Comparison of ENCODE assay signal across 8 cellular contexts in the genomic region with DNA sequence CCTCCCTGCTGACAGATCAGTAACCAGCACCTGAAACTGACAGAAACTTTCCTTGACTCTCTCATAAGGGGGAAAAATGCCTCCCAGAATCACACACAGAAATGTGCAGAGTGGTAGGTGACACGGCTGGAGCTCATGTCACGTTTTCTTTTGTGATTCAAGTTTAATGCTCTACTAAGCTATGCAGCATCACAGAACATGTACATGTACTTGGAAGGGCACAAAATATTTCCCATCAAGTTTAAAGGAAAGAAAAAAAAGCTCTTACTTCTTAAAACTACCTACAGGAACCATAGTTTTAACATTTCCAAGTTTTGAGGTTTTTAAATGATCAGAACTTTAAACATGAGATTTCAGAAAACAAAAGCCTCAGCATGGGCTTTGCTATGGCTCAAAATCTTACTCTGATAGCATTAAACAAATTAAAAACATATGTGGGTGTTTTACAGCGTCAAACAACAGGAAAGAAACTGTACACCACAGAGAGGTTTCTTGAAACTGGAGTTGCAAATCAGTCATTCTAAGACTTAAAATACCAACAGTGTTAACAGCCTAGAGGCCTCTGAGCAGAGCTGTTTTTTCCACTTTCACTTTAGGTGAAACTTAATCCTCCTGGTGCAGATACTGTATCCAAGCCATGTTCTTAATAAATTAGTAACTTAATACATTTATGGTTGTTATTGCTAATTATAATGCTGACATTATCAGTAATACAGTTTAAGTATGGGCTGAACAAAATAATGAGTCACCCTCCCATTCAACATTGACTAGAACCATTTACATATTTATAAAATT. TPM values are rescaled to one million over a fixed set of nuclear protein-coding genes. Genes with fewer than 3 reads are reported as not detected.
DNase-seq lines count a peak whose midpoint lies in the region; ATAC-seq and TF ChIP-seq lines count a peak whose summit lies in the region.

No MANE protein-coding gene starts in this region.

- no peaks in the 10 kb centered on the region for H3K27me3 ChIP-seq in Panc1 (ENCODE audit: control insufficient read depth, insufficient read depth, low read length)
- no peaks in the 10 kb centered on the region for H3K27me3 ChIP-seq in esophagus muscularis mucosa
- no peaks in the 10 kb centered on the region for H3K27me3 ChIP-seq in skeletal muscle satellite cell (ENCODE audit: control insufficient read depth, insufficient read depth, low read length)

- peaks cover 98% of the 10 kb centered on the region for H3K4me1 ChIP-seq in Panc1 (ENCODE audit: control insufficient read depth, insufficient read depth, low read length)
- H3K4me1 ChIP-seq in esophagus muscularis mucosa, result peaks cover 60 to 70% (median 64%) of the 10 kb centered on the region in 4 donors
- H3K4me1 ChIP-seq in skeletal muscle satellite cell (ENCODE audit: control insufficient read depth, insufficient read depth, low read length), result peaks cover 60% of the 10 kb centered on the region

- peak overlapping the region; percentile 74 for H3K4me3 Mint-ChIP-seq in activated naive CD4-positive, alpha-beta T cell treated with anti-CD3 and anti-CD28 coated beads, Interleukin-2, amount 10 ng/mL, durations not matched to agents 7 days and 5 days

- H3K4me1 Mint-ChIP-seq in activated naive CD4-positive, alpha-beta T cell treated with anti-CD3 and anti-CD28 coated beads, Interleukin-2, amount 10 ng/mL, durations not matched to agents 7 days and 5 days, result peaks cover 98% of the 10 kb centered on the region

- peak overlapping the region; percentile 69 for H3K4me2 ChIP-seq in skeletal muscle satellite cell (ENCODE audit: low read length)

- H3K27me3 Mint-ChIP-seq in activated naive CD4-positive, alpha-beta T cell treated with anti-CD3 and anti-CD28 coated beads, Interleukin-2, amount 10 ng/mL, durations not matched to agents 7 days and 5 days, result no peaks in the 10 kb centered on the region

- H3K9me3 ChIP-seq in Panc1 (ENCODE audit: control insufficient read depth, insufficient read depth, low read depth, low read length), result no peaks in the 10 kb centered on the region
- no peaks in the 10 kb centered on the region for H3K9me3 ChIP-seq in esophagus muscularis mucosa
- no peaks in the 10 kb centered on the region for H3K9me3 ChIP-seq in skeletal muscle satellite cell (replicated peaks; ENCODE audit: low read length)

- H3K9me3 Mint-ChIP-seq in activated naive CD4-positive, alpha-beta T cell treated with anti-CD3 and anti-CD28 coated beads, Interleukin-2, amount 10 ng/mL, durations not matched to agents 7 days and 5 days, result peaks cover 4% of the 10 kb centered on the region

- ATAC-seq in HG02763 (IDR thresholded peaks at IDR 0.05; ENCODE audit: unreplicated experiment) (peak; percentile 63), Panc1 (no peak)

- H3K36me3 ChIP-seq in Panc1 (ENCODE audit: control insufficient read depth, insufficient read depth, low read length), result no peaks in the 10 kb centered on the region; the same call in 1 of the 2 replicates
- H3K36me3 ChIP-seq in esophagus muscularis mucosa, result peaks cover 0 to 4% (median 0%) of the 10 kb centered on the region in 4 donors
- no peaks in the 10 kb centered on the region for H3K36me3 ChIP-seq in skeletal muscle satellite cell (ENCODE audit: insufficient read depth, low read length)

- H3K4me3 ChIP-seq in Panc1 (ENCODE audit: low read depth in 2 of 2, low read length in 2 of 2) (peak overlapping the region; percentile 2 to 6; a peak in 2 of 4 replicates), esophagus muscularis mucosa (no peak overlapping the region), skeletal muscle satellite cell (ENCODE audit: low read length) (peak overlapping the region; percentile 17)

- DNase-seq in activated naive CD4-positive, alpha-beta T cell treated with anti-CD3 and anti-CD28 coated beads, Interleukin-2, amount 10 ng/mL, durations not matched to agents 7 days and 5 days, result no peak
- DNase-seq in activated naive CD4-positive, alpha-beta T cell treated with Interleukin-2 at 50 U/mL for 16 hours, result no peak
- DNase-seq in Panc1 (ENCODE audit: low read depth, low spot score) (no peak), esophagus muscularis mucosa (ENCODE audit: extremely low spot score) (no peak), retina (no peak), NCI-H748 (lab: John Stamatoyannopoulos, UW; ENCODE audit: unreplicated experiment) (no peak)

- BruUV-seq in Panc1 (replicated peaks; lab: Mats Ljungman, UMichigan), result no TSS peak

- 42% methylated on average over 3 of the region's 3 CpGs for WGBS in esophagus muscularis mucosa

- H3K36me3 Mint-ChIP-seq in activated naive CD4-positive, alpha-beta T cell treated with anti-CD3 and anti-CD28 coated beads, Interleukin-2, amount 10 ng/mL, durations not matched to agents 7 days and 5 days, result peaks cover 82% of the 10 kb centered on the region

- peak overlapping the region; percentile 95 for H3K27ac ChIP-seq in Panc1 (ENCODE audit: low read length)
- peak overlapping the region; percentile 77 to 84 (median 82) for H3K27ac ChIP-seq in esophagus muscularis mucosa (replicated peaks in 1 of 4)

- in situ Hi-C loops in Panc1 (cut with HindIII; ENCODE audit: low pct_unique_long_range_greater_than_20kb, low sequenced_read_pairs), result no loop called here

- intact Hi-C loops in Panc1 (cut with micrococcal nuclease; ENCODE audit: unreplicated experiment) (no loop called here), esophagus muscularis mucosa (cut with DNase I) (no loop called here)

- TF ChIP-seq CTCF in Panc1 (IDR thresholded peaks at IDR 0.05), result no peak
- no peak for TF ChIP-seq CTCF in esophagus muscularis mucosa (IDR thresholded peaks at IDR 0.05)

- POLR2A ChIA-PET in Panc1 (lab: Charles Lee), result interaction anchor here (0.7 to 1.2 kb wide), 2 partner anchors 20 to 28 kb away, joined by 5 to 13 read pairs; no protein-coding TSS in a partner anchor

- CTCF ChIA-PET in activated naive CD4-positive, alpha-beta T cell treated with anti-CD3 and anti-CD28 coated beads, Interleukin-2, amount 10 ng/mL, durations not matched to agents 7 days and 5 days (lab: Charles Lee), result interaction anchor here (0.9 to 2.8 kb wide), 7 partner anchors 21 to 109 kb away, joined by 3 to 17 read pairs (median 4); no protein-coding TSS in a partner anchor
- CTCF ChIA-PET in Panc1 (lab: Charles Lee), result no interaction called here

- TF ChIP-seq POLR2A in esophagus muscularis mucosa (IDR thresholded peaks at IDR 0.05; ENCODE audit: low read depth), result no peak

- peak overlapping the region; percentile 100 for H3K27ac Mint-ChIP-seq in activated naive CD4-positive, alpha-beta T cell treated with anti-CD3 and anti-CD28 coated beads, Interleukin-2, amount 10 ng/mL, durations not matched to agents 7 days and 5 days

- H3K9ac ChIP-seq in skeletal muscle satellite cell (ENCODE audit: low read depth, low read length), result peak overlapping the region; percentile 78

- no peak for TF ChIP-seq EP300 in esophagus muscularis mucosa (IDR thresholded peaks at IDR 0.05)

RNA-seq across cellular contexts. Expression of gene MBP, which starts 30.1 kb away (rescaled TPM):
- 88.8 TPM for total RNA-seq in Panc1 (2021; ENCODE audit: unreplicated experiment)
- polyA plus RNA-seq in Panc1 (2012; ENCODE audit: insufficient read length), result 59.2 TPM
- 10 to 100 TPM; 21.9 to 31.3 (median 27.3) TPM for total RNA-seq in esophagus muscularis mucosa
- total RNA-seq in skeletal muscle satellite cell (2012; rRNA removed), result 3.1 and 6.8 TPM in 2 replicates

Comparison
In these comparisons a context has a peak if more than half of its experiments do, and no peak if none do; other contexts are left out.
1. H3K4me3 ChIP-seq: peak in Panc1 (2 of 2) and skeletal muscle satellite cell (single experiment); none in esophagus muscularis mucosa (0 of 4).